ENCODE assay signal across 10 cellular contexts in genomic region chr9:110316255-110316921, GRCh38. TPM values are rescaled to one million over a fixed set of nuclear protein-coding genes. Genes with fewer than 3 reads are reported as not detected.
A peak's percentile ranks its signal among the peaks of the same experiment; 100 is the strongest.
DNase-seq lines count a peak whose midpoint lies in the region; ATAC-seq and TF ChIP-seq lines count a peak whose summit lies in the region.
"Had no signal": no experiment of that assay in that cellular context is flagged by ENCODE, and none has a peak within 500 bp of the region (broad histone marks: within the 10 kb centered on the region; RNA-seq: fewer than 3 reads in every experiment).

No MANE protein-coding gene starts in this region.

- WGBS in heart right ventricle, 2 donors: 45 to 53% methylated on average over 4 of the region's 4 CpGs
- WGBS in suprapubic skin: 34% methylated on average over 4 of the region's 4 CpGs

- no peaks in the 10 kb centered on the region for H3K36me3 Mint-ChIP-seq in T-helper 2 cell treated with Interferon-gamma antibody and Interleukin-4, amounts not matched to agents 5 μg/mL and 100 μg/mL, for 36 hours (ENCODE audit: low read depth)

- H3K27me3 Mint-ChIP-seq in T-helper 2 cell treated with Interferon-gamma antibody and Interleukin-4, amounts not matched to agents 5 μg/mL and 100 μg/mL, for 36 hours (ENCODE audit: low read depth): peaks cover 2% of the 10 kb centered on the region

- intact Hi-C loops in left ventricle myocardium inferior (cut with micrococcal nuclease): no loop called here
- intact Hi-C loops in heart right ventricle (cut with DNase I): no loop called here

- DNase-seq in left ventricle myocardium inferior: no peak
- DNase-seq in heart right ventricle: no peak
- no peak for DNase-seq in T-helper 2 cell treated with Interferon-gamma antibody and Interleukin-4, amounts not matched to agents 5 μg/mL and 100 μg/mL, for 36 hours (ENCODE audit: low spot score)
- DNase-seq in medulla oblongata (ENCODE audit: extremely low spot score): no peak
- no peak for DNase-seq in NCI-H2081 (lab: John Stamatoyannopoulos, UW)
- DNase-seq in GOT3 (lab: John Stamatoyannopoulos, UW): no peak
- no peak for DNase-seq in suprapubic skin (ENCODE audit: low spot score in 2 of 2)
- DNase-seq: DND-41 had no signal

- no peaks in the 10 kb centered on the region for H3K4me1 ChIP-seq in left ventricle myocardium inferior
- peaks cover 0 to 11% (median 0%) of the 10 kb centered on the region in 9 donors for H3K4me1 ChIP-seq in heart right ventricle
- no peaks in the 10 kb centered on the region for H3K4me1 ChIP-seq in suprapubic skin

- no peak overlapping the region for H3K27ac Mint-ChIP-seq in T-helper 2 cell treated with Interferon-gamma antibody and Interleukin-4, amounts not matched to agents 5 μg/mL and 100 μg/mL, for 36 hours

- H3K27ac ChIP-seq in left ventricle myocardium inferior (replicated peaks) (no peak overlapping the region), heart right ventricle (peak overlapping the region in 1 of 10 donors; percentile 59), suprapubic skin (no peak overlapping the region)

- H3K27me3 ChIP-seq in left ventricle myocardium inferior (ENCODE audit: low read depth) (no peaks in the 10 kb centered on the region), heart right ventricle (peaks cover 0 to 4% (median 0%) of the 10 kb centered on the region in 7 donors), suprapubic skin (no peaks in the 10 kb centered on the region)

- peaks cover 8% of the 10 kb centered on the region for H3K9me3 Mint-ChIP-seq in T-helper 2 cell treated with Interferon-gamma antibody and Interleukin-4, amounts not matched to agents 5 μg/mL and 100 μg/mL, for 36 hours

- H3K9me3 ChIP-seq in left ventricle myocardium inferior (replicated peaks) (peaks cover 11% of the 10 kb centered on the region), heart right ventricle (peaks cover 0 to 10% (median 6%) of the 10 kb centered on the region in 11 donors), suprapubic skin (no peaks in the 10 kb centered on the region)

- ATAC-seq in heart right ventricle (no peak), HG03066 (IDR thresholded peaks at IDR 0.05; ENCODE audit: low read depth, unreplicated experiment) (peak; percentile 95)

- H3K4me3 ChIP-seq in left ventricle myocardium inferior (peak overlapping the region; percentile 1), heart right ventricle (peak overlapping the region in 5 of 10 donors; percentile 0 to 30 (median 21)), suprapubic skin (no peak overlapping the region)

- TF ChIP-seq EP300 in suprapubic skin (IDR thresholded peaks at IDR 0.05): no peak

- peaks cover 7% of the 10 kb centered on the region for H3K4me1 Mint-ChIP-seq in T-helper 2 cell treated with Interferon-gamma antibody and Interleukin-4, amounts not matched to agents 5 μg/mL and 100 μg/mL, for 36 hours (ENCODE audit: low read depth)

- H3K36me3 ChIP-seq in left ventricle myocardium inferior (no peaks in the 10 kb centered on the region), heart right ventricle (no peaks in the 10 kb centered on the region), suprapubic skin (no peaks in the 10 kb centered on the region)

- TF ChIP-seq POLR2A in suprapubic skin (IDR thresholded peaks at IDR 0.05): no peak

- peak overlapping the region; percentile 64 for H3K4me3 Mint-ChIP-seq in T-helper 2 cell treated with Interferon-gamma antibody and Interleukin-4, amounts not matched to agents 5 μg/mL and 100 μg/mL, for 36 hours

- TF ChIP-seq CTCF in left ventricle myocardium inferior (IDR thresholded peaks at IDR 0.05; ENCODE audit: borderline replicate concordance): no peak
- TF ChIP-seq CTCF in heart right ventricle (IDR thresholded peaks at IDR 0.05): no peak
- TF ChIP-seq CTCF in suprapubic skin (IDR thresholded peaks at IDR 0.05): no peak

RNA-seq across cellular contexts. Expression of gene TXNDC8, which starts 21.3 kb away (rescaled TPM):
- total RNA-seq in left ventricle myocardium inferior (not detected), heart right ventricle (not detected), suprapubic skin (not detected)
- polyA plus RNA-seq in heart right ventricle: not detected
- total RNA-seq: SK-MEL-5 had no signal
